ENCODE assay signal across 8 cellular contexts in genomic region chr9:121074370-121075250, GRCh38. TPM values are rescaled to one million over a fixed set of nuclear protein-coding genes. Genes with fewer than 3 reads are reported as not detected.
A peak's percentile ranks its signal among the peaks of the same experiment; 100 is the strongest.
DNase-seq lines count a peak whose midpoint lies in the region; ATAC-seq and TF ChIP-seq lines count a peak whose summit lies in the region.

CNTRL (plus strand) TSS chr9:121074955; CDS start chr9:121088327, 13,372 bp downstream.

- peak; percentile 91 for DNase-seq in DMS53 treated with DMSO at 0.1 percent for 48 hours (lab: John Stamatoyannopoulos, UW; ENCODE audit: unreplicated experiment)
- peak; percentile 64 for DNase-seq in Panc1 (ENCODE audit: low read depth, low spot score)
- DNase-seq in activated T-cell treated with anti-CD3 and anti-CD28 coated beads, Interleukin-2, amount 50 U/mL, for 24 hours, result peak; percentile 93
- DNase-seq in erythroblast (lab: John Stamatoyannopoulos, UW), result peak; percentile 93 to 94
- peak; percentile 64 to 65 for DNase-seq in stimulated activated CD8-positive, alpha-beta memory T cell treated with anti-CD3 and anti-CD28 coated beads, Interleukin-7, amount 100 ng/mL, for 1 hour (ENCODE audit: low read depth in 2 of 2)

- peak within 1 kb of the TSS; percentile 26 for H3K9ac ChIP-seq in muscle layer of colon (ENCODE audit: low read length)

- H3K4me1 Mint-ChIP-seq in activated T-cell treated with anti-CD3 and anti-CD28 coated beads, Interleukin-2, amount 50 U/mL, for 24 hours (ENCODE audit: low read depth), result peaks cover 54% of the 10 kb centered on the region

- H3K27ac Mint-ChIP-seq in activated T-cell treated with anti-CD3 and anti-CD28 coated beads, Interleukin-2, amount 50 U/mL, for 24 hours, result peak within 1 kb of the TSS; percentile 97

- H3K4me3 ChIP-seq in Panc1 (ENCODE audit: low read depth in 2 of 2, low read length in 2 of 2) (peak within 1 kb of the TSS; percentile 68 to 85), muscle layer of colon (ENCODE audit: low read depth in 1 of 2, low read length in 2 of 2) (peak within 1 kb of the TSS; percentile 82 to 85)

- BruUV-seq in Panc1 (replicated peaks; lab: Mats Ljungman, UMichigan), result no TSS peak

- H3K27ac ChIP-seq in KOPT-K1 (ENCODE audit: low read depth, low read length, poor library complexity, severe bottlenecking) (peak within 1 kb of the TSS; percentile 90), Panc1 (ENCODE audit: low read length) (peak within 1 kb of the TSS; percentile 91), muscle layer of colon (ENCODE audit: low read depth, low read length) (peak within 1 kb of the TSS; percentile 99)

- CTCF ChIA-PET in Panc1 (lab: Charles Lee), result no interaction called here

- peaks cover 33% of the 10 kb centered on the region for H3K36me3 Mint-ChIP-seq in activated T-cell treated with anti-CD3 and anti-CD28 coated beads, Interleukin-2, amount 50 U/mL, for 24 hours (ENCODE audit: low read depth)

- H3K36me3 ChIP-seq in KOPT-K1 (ENCODE audit: insufficient read depth, low read length) (peaks cover 4% of the 10 kb centered on the region; the same call in 1 of the 2 replicates), Panc1 (ENCODE audit: control insufficient read depth, insufficient read depth, low read length) (no peaks in the 10 kb centered on the region; the same call in 1 of the 2 replicates), muscle layer of colon (ENCODE audit: insufficient read depth, low read length) (no peaks in the 10 kb centered on the region)

- H3K9me3 Mint-ChIP-seq in activated T-cell treated with anti-CD3 and anti-CD28 coated beads, Interleukin-2, amount 50 U/mL, for 24 hours, result no peaks in the 10 kb centered on the region

- intact Hi-C loops in Panc1 (cut with micrococcal nuclease; ENCODE audit: unreplicated experiment), result no loop called here

- peak; percentile 77 for TF ChIP-seq POLR2A in erythroblast (IDR thresholded peaks at IDR 0.05; ENCODE audit: low read length)

- in situ Hi-C loops in Panc1 (cut with HindIII; ENCODE audit: low pct_unique_long_range_greater_than_20kb, low sequenced_read_pairs), result no loop called here

- peak within 1 kb of the TSS; percentile 97 for H3K4me3 Mint-ChIP-seq in activated T-cell treated with anti-CD3 and anti-CD28 coated beads, Interleukin-2, amount 50 U/mL, for 24 hours

- POLR2A ChIA-PET in Panc1 (lab: Charles Lee), result no interaction called here

- no peaks in the 10 kb centered on the region for H3K27me3 Mint-ChIP-seq in activated T-cell treated with anti-CD3 and anti-CD28 coated beads, Interleukin-2, amount 50 U/mL, for 24 hours

- peaks cover 3% of the 10 kb centered on the region; the same call in 1 of the 2 replicates for H3K4me1 ChIP-seq in Panc1 (ENCODE audit: control insufficient read depth, insufficient read depth, low read length)
- peaks cover 14% of the 10 kb centered on the region for H3K4me1 ChIP-seq in muscle layer of colon (ENCODE audit: insufficient read depth, low read length)

- no peaks in the 10 kb centered on the region for H3K27me3 ChIP-seq in Panc1 (ENCODE audit: control insufficient read depth, insufficient read depth, low read length)
- no peaks in the 10 kb centered on the region for H3K27me3 ChIP-seq in muscle layer of colon (ENCODE audit: control insufficient read depth in 1 of 2, insufficient read depth in 2 of 2, low read length in 2 of 2)

- H3K9me3 ChIP-seq in KOPT-K1 (ENCODE audit: insufficient read depth, low read length, poor library complexity, severe bottlenecking) (no peaks in the 10 kb centered on the region), Panc1 (ENCODE audit: control insufficient read depth, insufficient read depth, low read depth, low read length) (no peaks in the 10 kb centered on the region), muscle layer of colon (ENCODE audit: low read length) (no peaks in the 10 kb centered on the region)

- TF ChIP-seq CTCF in Panc1 (IDR thresholded peaks at IDR 0.05), result no peak

- peak; percentile 70 for ATAC-seq in GM21786 (IDR thresholded peaks at IDR 0.05; ENCODE audit: unreplicated experiment)
- ATAC-seq in Panc1, result peak; percentile 94

RNA-seq across cellular contexts. Expression of gene CNTRL, which starts in this region (rescaled TPM):
- total RNA-seq in Panc1 (2021; ENCODE audit: unreplicated experiment), result 11.5 TPM
- polyA plus RNA-seq in Panc1 (2012; ENCODE audit: insufficient read length), result 5.3 TPM

Comparison
In these comparisons a context has a peak if more than half of its experiments do, and no peak if none do; other contexts are left out.
1. Peak in every context shown above with its lines: DNase-seq, ATAC-seq, H3K4me3 ChIP-seq and H3K27ac ChIP-seq.